ENCODE assay signal across 1 cellular context in genomic region chr11:35376613-35377012, GRCh38.
TF ChIP-seq lines count a peak whose summit lies in the region.

No MANE protein-coding gene starts in this region.

TF ChIP-seq in SK-N-SH, 30 proteins besides CTCF, POLR2A, EP300 and RAD21 (continued from another document):
- TF ChIP-seq TEAD4 (IDR thresholded peaks at IDR 0.05; ENCODE audit: borderline replicate concordance, insufficient read depth) (peak; percentile 90), ELF1 (IDR thresholded peaks at IDR 0.05) (0 out of 2 replicates have a peak, but pooled peaks have one; percentile 23), POLR2AphosphoS5 (IDR thresholded peaks at IDR 0.05; ENCODE audit: low read depth, low read length) (peak; percentile 87; the same call in 1 of the 2 replicates), REST (IDR thresholded peaks at IDR 0.05; ENCODE audit: low read depth, low read length) (no peak), SMC3 (IDR thresholded peaks at IDR 0.05; ENCODE audit: low read depth, low read length) (no peak)
TF ChIP-seq in SK-N-SH: peak in this region for 17.
